Comparison of ENCODE assay signal across 22 cellular contexts in genomic region chr14:103201801-103202200, GRCh38.
"Had no signal": no experiment of that assay in that cellular context is flagged by ENCODE, and none has a peak within 500 bp of the region (broad histone marks: within the 10 kb centered on the region; RNA-seq: fewer than 3 reads in every experiment).

No MANE protein-coding gene starts in this region.

- H3K27me3 ChIP-seq: gastrocnemius medialis, ovary had no signal

- H3K4me3 ChIP-seq: dorsolateral prefrontal cortex, gastrocnemius medialis, heart left ventricle, left lung, ovary, psoas muscle, tibial artery had no signal

- ATAC-seq: gastrocnemius medialis; heart left ventricle; left cardiac atrium; left lung; naive thymus-derived CD8-positive, alpha-beta T cell; psoas muscle; right cardiac atrium; stimulated activated naive CD8-positive, alpha-beta T cell treated with anti-CD3 and anti-CD28 coated beads, Interleukin-15, amount 100 ng/mL, for 72 hours had no signal

- H3K36me3 ChIP-seq: gastrocnemius medialis, heart left ventricle, left lung, ovary, tibial artery had no signal

- H3K27ac ChIP-seq: dorsolateral prefrontal cortex, gastrocnemius medialis, heart left ventricle, left lung, ovary, psoas muscle, tibial artery had no signal

- H3K4me1 ChIP-seq: tibial artery had no signal

- H3K9me3 ChIP-seq: gastrocnemius medialis, ovary, psoas muscle had no signal

- DNase-seq: dorsolateral prefrontal cortex; effector CD4-positive, alpha-beta T cell; foreskin fibroblast; gastrocnemius medialis; heart left ventricle; hippocampal formation; left cardiac atrium; left lung; mesendoderm; naive thymus-derived CD8-positive, alpha-beta T cell; nephron progenitor cell; occipital lobe; posterior cingulate gyrus; psoas muscle; right cardiac atrium; small intestine; stimulated activated CD4-positive, alpha-beta T cell treated with anti-CD3 and anti-CD28 coated beads, Interleukin-15, amount 100 ng/mL, for 24 hours; stimulated activated CD4-positive, alpha-beta T cell treated with anti-CD3 and anti-CD28 coated beads, Interleukin-2, amount 100 ng/mL, for 48 hours; stimulated activated naive CD4-positive, alpha-beta T cell; stimulated activated naive CD8-positive, alpha-beta T cell treated with anti-CD3 and anti-CD28 coated beads, Interleukin-15, amount 100 ng/mL, for 72 hours; tibial artery had no signal
